Comparison of ENCODE assay signal across 8 cellular contexts in genomic region chr10:1056326-1057105, GRCh38. TPM values are rescaled to one million over a fixed set of nuclear protein-coding genes. Genes with fewer than 3 reads are reported as not detected.
DNase-seq lines count a peak whose midpoint lies in the region; ATAC-seq and TF ChIP-seq lines count a peak whose summit lies in the region.

WDR37 (plus strand) TSS chr10:1056385; CDS start chr10:1072156, 15,771 bp downstream.

- TF ChIP-seq CTCF in GM23338 (conservative IDR thresholded peaks at IDR 0.05; ENCODE audit: low read depth in 2 of 2) (no peak), ovary (IDR thresholded peaks at IDR 0.05) (no peak)

- TF ChIP-seq POLR2A in ovary (IDR thresholded peaks at IDR 0.05): peak; percentile 66

- intact Hi-C loops in head of caudate nucleus (cut with DNase I) (loop anchor here (1.0 kb wide), 1 partner anchor 68 kb away; the partner anchor contains the start of gene GTPBP4), ovary (cut with DNase I) (loop anchor here in 2 of 4 donors (10.0 kb wide), 2 partner anchors 122 to 372 kb away; partner anchors contain the start of genes DIP2C (in 1 of the 2) and LARP4B (in 1 of the 2))

- H3K27me3 ChIP-seq in GM23338 (ENCODE audit: insufficient read depth): no peaks in the 10 kb centered on the region
- H3K27me3 ChIP-seq in ovary: no peaks in the 10 kb centered on the region
- no peaks in the 10 kb centered on the region for H3K27me3 ChIP-seq in thymus (ENCODE audit: control insufficient read depth, insufficient read depth)

- H3K36me3 Mint-ChIP-seq in GM23338 (ENCODE audit: low read depth): peaks cover 28% of the 10 kb centered on the region; the same call in 2 of the 3 replicates
- peaks cover 24 to 33% of the 10 kb centered on the region in 2 donors for H3K36me3 Mint-ChIP-seq in activated naive CD4-positive, alpha-beta T cell treated with anti-CD3 and anti-CD28 coated beads, Interleukin-2, amount 50 U/mL, for 72 hours

- H3K27me3 Mint-ChIP-seq in GM23338 (ENCODE audit: insufficient read depth, low read depth, poor library complexity): peaks cover 4% of the 10 kb centered on the region

- DNase-seq in GM04503 (ENCODE audit: low read depth) (peak; percentile 62), GM23338 (ENCODE audit: low spot score) (peak; percentile 92), LHCN-M2 (ENCODE audit: low read depth) (peak; percentile 89), head of caudate nucleus (peak; percentile 67 to 96 (median 90)), ovary (peak; percentile 83 to 93 (median 89))
- peak; percentile 87 to 89 for DNase-seq in activated naive CD4-positive, alpha-beta T cell treated with anti-CD3 and anti-CD28 coated beads, Interleukin-2, amount 50 U/mL, for 72 hours (ENCODE audit: low spot score in 2 of 2)

- H3K27ac ChIP-seq in GM23338 (ENCODE audit: low read depth) (peak within 1 kb of the TSS; percentile 94), ovary (peak within 1 kb of the TSS; percentile 92 to 93), thymus (ENCODE audit: low read depth) (peak within 1 kb of the TSS; percentile 98)

- no peak for TF ChIP-seq EP300 in ovary (IDR thresholded peaks at IDR 0.05)

- peaks cover 30% of the 10 kb centered on the region for H4K20me1 ChIP-seq in GM23338 (replicated peaks; ENCODE audit: insufficient read depth)

- peak within 1 kb of the TSS; percentile 91 for H3K4me2 ChIP-seq in GM23338

- H3K4me3 Mint-ChIP-seq in GM23338: peak within 1 kb of the TSS; percentile 98

- no peaks in the 10 kb centered on the region for H3K9me2 ChIP-seq in GM23338 (ENCODE audit: insufficient read depth)

- H3K9me3 ChIP-seq in ovary: no peaks in the 10 kb centered on the region
- H3K9me3 ChIP-seq in thymus (ENCODE audit: control insufficient read depth): no peaks in the 10 kb centered on the region

- peaks cover 90% of the 10 kb centered on the region for H3K79me2 ChIP-seq in GM23338 (replicated peaks; ENCODE audit: insufficient read depth)

- ATAC-seq in GM23338 (peak; percentile 95), SK-N-SH treated with all-trans-retinoic acid at 6 μM for 48 hours (peak; percentile 96)
- ATAC-seq in activated naive CD4-positive, alpha-beta T cell treated with anti-CD3 and anti-CD28 coated beads, Interleukin-2, amount 50 U/mL, for 72 hours: peak; percentile 96 to 97

- H3F3A ChIP-seq in GM23338 (replicated peaks; ENCODE audit: low read depth): peaks cover 8% of the 10 kb centered on the region; the same call in 1 of the 2 replicates

- H3K4me3 ChIP-seq in GM23338 (peak within 1 kb of the TSS; percentile 70), ovary (peak within 1 kb of the TSS; percentile 69), thymus (ENCODE audit: low read length) (peak within 1 kb of the TSS; percentile 79)

- H3K4me1 ChIP-seq in GM23338 (ENCODE audit: insufficient read depth) (peaks cover 11% of the 10 kb centered on the region), ovary (ENCODE audit: insufficient read depth) (peaks cover 9% of the 10 kb centered on the region), thymus (ENCODE audit: control insufficient read depth, insufficient read depth, low read length) (peaks cover 18% of the 10 kb centered on the region)

- H2AFZ ChIP-seq in GM23338: peak within 1 kb of the TSS; percentile 23; the same call in 1 of the 2 replicates

- 0 to 1% (median 0%) methylated on average over 49 to 86 of the region's 87 CpGs for WGBS in ovary, 3 donors
- WGBS in thymus: under 1% methylated on average over 87 of the region's 87 CpGs

- H3K36me3 ChIP-seq in GM23338 (ENCODE audit: insufficient read depth) (no peaks in the 10 kb centered on the region; the same call in 1 of the 2 replicates), ovary (no peaks in the 10 kb centered on the region), thymus (ENCODE audit: control insufficient read depth, insufficient read depth) (peaks cover 6% of the 10 kb centered on the region)

- H3K4me1 Mint-ChIP-seq in GM23338: peaks cover 21% of the 10 kb centered on the region

- no peaks in the 10 kb centered on the region for H3K9me3 Mint-ChIP-seq in GM23338
- no peaks in the 10 kb centered on the region for H3K9me3 Mint-ChIP-seq in activated naive CD4-positive, alpha-beta T cell treated with anti-CD3 and anti-CD28 coated beads, Interleukin-2, amount 50 U/mL, for 72 hours

- H3K27ac Mint-ChIP-seq in GM23338: peak within 1 kb of the TSS; percentile 94
- H3K27ac Mint-ChIP-seq in activated naive CD4-positive, alpha-beta T cell treated with anti-CD3 and anti-CD28 coated beads, Interleukin-2, amount 50 U/mL, for 72 hours: peak within 1 kb of the TSS; percentile 99

TF ChIP-seq in GM23338, 12 proteins besides CTCF, POLR2A, EP300 and RAD21 (continues in another document):
- no peak for TF ChIP-seq NANOG (IDR thresholded peaks at IDR 0.05; ENCODE audit: borderline replicate concordance)

TF ChIP-seq in SK-N-SH treated with all-trans-retinoic acid at 6 μM for 48 hours, 23 proteins besides CTCF, POLR2A, EP300 and RAD21:
- 0 out of 2 replicates have a peak, but pooled peaks have one; percentile 29 for TF ChIP-seq CSDC2 (CRISPR knock-in tag; IDR thresholded peaks at IDR 0.05)
- no peak for TF ChIP-seq ZNF8 (CRISPR knock-in tag; IDR thresholded peaks at IDR 0.05)
- TF ChIP-seq TOX (CRISPR knock-in tag; IDR thresholded peaks at IDR 0.05; ENCODE audit: borderline replicate concordance): no peak
- TF ChIP-seq TSHZ2 (CRISPR knock-in tag; IDR thresholded peaks at IDR 0.05): peak; percentile 33; the same call in 1 of the 2 replicates

RNA-seq across cellular contexts. Expression of gene WDR37, which starts in this region (rescaled TPM):
- 9.7 and 10.2 TPM in 2 replicates for total RNA-seq in GM23338 (2014; rRNA removed; shearing (Covaris generic))
- 6.0 TPM in 2 replicates for polyA plus RNA-seq in GM23338 (2016; fragmentation: Nextera tagmentation; extraction: Ambion mirVana)
- 13.6 and 17.5 TPM in 2 replicates for total RNA-seq in LHCN-M2 (2014; rRNA removed)
- polyA plus RNA-seq in LHCN-M2 (2012): 7.7 TPM
- total RNA-seq in activated naive CD4-positive, alpha-beta T cell treated with anti-CD3 and anti-CD28 coated beads, Interleukin-2, amount 50 U/mL, for 72 hours: 10 to 100 TPM; 21.2 to 31.5 TPM
- total RNA-seq in ovary: 10 to 100 TPM in 5 of 7 donors, 1 to 10 TPM in 2; 7.6 to 20.0 (median 15.6) TPM
- polyA plus RNA-seq in ovary: 10 to 100 TPM in 1 of 2 donors, 1 to 10 TPM in 1; 6.6 to 12.8 TPM
- 14.0 TPM for polyA plus RNA-seq in thymus

Comparison
In these comparisons a context has a peak if more than half of its experiments do, and no peak if none do; other contexts are left out.
1. Peak in every context shown above with its lines: DNase-seq, ATAC-seq, H3K4me3 ChIP-seq and H3K27ac ChIP-seq.